In the genomic region with DNA sequence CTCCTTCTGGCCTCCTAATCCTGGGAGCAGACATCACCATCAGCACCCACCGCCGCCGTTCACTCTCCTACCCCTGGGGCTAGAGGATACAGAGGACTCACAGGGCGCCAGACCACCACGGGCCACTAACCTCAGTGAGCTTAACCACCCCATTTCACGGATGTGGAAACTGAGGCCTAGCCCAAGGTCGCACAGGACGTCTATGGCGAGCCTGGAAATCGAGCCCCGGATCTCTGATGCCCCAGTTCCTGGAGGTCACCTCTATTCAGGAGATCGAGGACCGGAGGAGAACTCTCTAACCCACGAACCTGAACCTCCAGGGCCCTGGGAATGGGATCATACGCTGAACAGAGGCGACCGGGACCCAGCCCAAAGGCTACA, we compare ENCODE assay signal across 8 cellular contexts. TPM values are rescaled to one million over a fixed set of nuclear protein-coding genes. Genes with fewer than 3 reads are reported as not detected.
DNase-seq lines count a peak whose midpoint lies in the region; ATAC-seq and TF ChIP-seq lines count a peak whose summit lies in the region.

No MANE protein-coding gene starts in this region.

- H3K4me3 ChIP-seq in esophagus (ENCODE audit: low read depth in 1 of 2, low read length in 2 of 2) (peak overlapping the region; percentile 80 to 89), osteoblast (ENCODE audit: insufficient read depth, low read length) (peak overlapping the region; percentile 95)

- peaks cover 4% of the 10 kb centered on the region for H4K20me1 ChIP-seq in osteoblast (ENCODE audit: insufficient read depth, low read length)

- ATAC-seq in GM19035 (IDR thresholded peaks at IDR 0.05; ENCODE audit: unreplicated experiment) (peak; percentile 7), HG03469 (IDR thresholded peaks at IDR 0.05; ENCODE audit: unreplicated experiment) (no peak)

- H3K27me3 ChIP-seq in esophagus (ENCODE audit: control insufficient read depth in 1 of 2, insufficient read depth in 2 of 2, low read length in 2 of 2) (no peaks in the 10 kb centered on the region), osteoblast (ENCODE audit: insufficient read depth, low read length) (no peaks in the 10 kb centered on the region)

- CTCF ChIA-PET in RWPE1 (lab: Yijun Ruan, JAX): interaction anchor here (0.7 to 5.8 kb wide), 3 partner anchors 37 to 227 kb away, joined by 3 to 67 read pairs (median 5); partner anchors contain the start of gene RTN4RL2

- peaks cover 20% of the 10 kb centered on the region for H3K79me2 ChIP-seq in osteoblast (ENCODE audit: insufficient read depth, low read length)

- H3K36me3 ChIP-seq in esophagus (ENCODE audit: control insufficient read depth in 2 of 2, insufficient read depth in 2 of 2, low read length in 1 of 2): peaks cover 5 to 6% of the 10 kb centered on the region in 2 donors
- peaks cover 7% of the 10 kb centered on the region for H3K36me3 ChIP-seq in osteoblast (ENCODE audit: insufficient read depth, low read length)

- TF ChIP-seq CTCF in RWPE1 (conservative IDR thresholded peaks at IDR 0.05; ENCODE audit: low read depth): no peak
- no peak for TF ChIP-seq CTCF in osteoblast (IDR thresholded peaks at IDR 0.05; ENCODE audit: extremely low read depth, low read depth, low read length)

- POLR2A ChIA-PET in RWPE1 (lab: Yijun Ruan, JAX; ENCODE audit: low non-redundant PET): no interaction called here

- peak overlapping the region; percentile 98 for H3K4me2 ChIP-seq in osteoblast (ENCODE audit: insufficient read depth, low read length)

- peak overlapping the region; percentile 98 for H2AFZ ChIP-seq in osteoblast (ENCODE audit: low read length)

- H3K4me1 ChIP-seq in esophagus (ENCODE audit: control insufficient read depth in 2 of 2, insufficient read depth in 2 of 2, low read length in 1 of 2) (peaks cover 3 to 5% of the 10 kb centered on the region in 2 donors), osteoblast (ENCODE audit: insufficient read depth, low read length) (peaks cover 10% of the 10 kb centered on the region)

- no peaks in the 10 kb centered on the region for H3K9me3 ChIP-seq in esophagus (ENCODE audit: control insufficient read depth in 2 of 2, insufficient read depth in 1 of 2, low read depth in 1 of 2, low read length in 1 of 2)
- no peaks in the 10 kb centered on the region for H3K9me3 ChIP-seq in osteoblast (ENCODE audit: low read depth, low read length)

- DNase-seq in RWPE1 (ENCODE audit: low spot score) (no peak), osteoblast (ENCODE audit: insufficient read length, low spot score, missing footprints) (no peak), NCI-H2196 treated with DMSO at 0.1 percent for 48 hours (lab: John Stamatoyannopoulos, UW; ENCODE audit: unreplicated experiment) (no peak), COLO829 (ENCODE audit: low spot score) (no peak)
- no peak for DNase-seq in stimulated activated CD4-positive, alpha-beta T cell treated with anti-CD3 and anti-CD28 coated beads, Interleukin-4, amount 100 ng/mL, for 1 hour

- WGBS in esophagus, 2 donors: 1% methylated on average over 17 of the region's 17 CpGs

- H3K27ac ChIP-seq in RWPE1 (peak overlapping the region; percentile 66), esophagus (ENCODE audit: low read depth in 2 of 2, low read length in 1 of 2) (peak overlapping the region; percentile 37 to 78), osteoblast (ENCODE audit: low read depth, low read length) (peak overlapping the region; percentile 81)

RNA-seq across cellular contexts. Expression of gene TIMM10, which starts 0.3 kb away (rescaled TPM):
- 10 to 100 TPM; 38.8 to 61.6 TPM for polyA plus RNA-seq in esophagus
- 22.1 and 25.7 TPM in 2 replicates for total RNA-seq in osteoblast

RNA-seq across cellular contexts. Expression of gene SMTNL1, which starts 7.2 kb away (rescaled TPM):
- not detected for polyA plus RNA-seq in esophagus
- total RNA-seq in osteoblast: not detected in 2 replicates

RNA-seq across cellular contexts. Expression of gene SLC43A1, which starts 14.7 kb away (rescaled TPM):
- 1 to 10 TPM; 2.5 to 3.7 TPM for polyA plus RNA-seq in esophagus
- 18.5 and 28.0 TPM in 2 replicates for total RNA-seq in osteoblast

RNA-seq across cellular contexts. Expression of gene UBE2L6, which starts 37.3 kb away (rescaled TPM):
- polyA plus RNA-seq in esophagus: 10 to 100 TPM; 10.3 to 28.1 TPM
- total RNA-seq in osteoblast: 61.3 and 65.9 TPM in 2 replicates
